17 cellular contexts compared by ENCODE assay signal in the genomic region with DNA sequence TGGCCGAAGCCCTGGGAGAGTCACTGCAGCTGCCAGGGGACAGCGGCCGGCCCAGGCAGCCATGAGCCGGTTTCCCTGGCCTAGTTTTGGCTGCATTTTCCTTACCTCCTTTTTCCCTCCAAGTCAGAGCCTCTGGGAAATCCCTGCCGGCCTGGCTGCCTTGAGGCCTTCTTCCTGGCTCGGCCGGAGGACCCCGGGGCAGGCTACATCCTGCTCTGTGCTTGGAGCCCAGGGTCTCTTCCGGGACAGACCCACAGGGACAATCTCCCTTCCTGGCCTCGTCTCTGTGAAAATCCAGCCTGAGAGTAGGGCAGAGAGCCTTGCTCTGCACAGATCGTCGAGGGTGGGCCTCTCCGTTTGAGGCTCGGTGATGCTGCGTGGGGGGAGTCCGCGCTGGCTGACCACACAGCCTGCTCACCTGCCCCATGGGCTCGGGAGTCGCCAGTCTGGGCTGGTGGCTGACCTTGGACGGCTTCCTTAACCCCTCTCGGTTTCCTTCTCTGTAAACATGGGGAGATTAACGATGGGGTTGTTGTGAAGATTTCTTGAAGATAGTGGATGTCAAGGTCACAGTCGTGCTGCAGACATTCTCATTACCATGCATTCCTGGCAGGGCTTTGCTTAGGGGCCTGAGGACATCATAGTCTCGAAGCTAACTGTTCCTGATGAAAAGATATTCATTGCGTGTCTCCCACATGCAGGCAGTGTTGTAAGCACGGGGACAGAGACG. TPM values are rescaled to one million over a fixed set of nuclear protein-coding genes. Genes with fewer than 3 reads are reported as not detected.
DNase-seq lines count a peak whose midpoint lies in the region; TF ChIP-seq lines count a peak whose summit lies in the region.
"Had no signal": no experiment of that assay in that cellular context is flagged by ENCODE, and none has a peak within 500 bp of the region (broad histone marks: within the 10 kb centered on the region; RNA-seq: fewer than 3 reads in every experiment).

No MANE protein-coding gene starts in this region.

- no peak for TF ChIP-seq EP300 in stomach (IDR thresholded peaks at IDR 0.05)

- H3K27ac ChIP-seq in esophagus squamous epithelium (peak overlapping the region in 3 of 4 donors; percentile 52 to 71 (median 61)), mesendoderm (ENCODE audit: low read depth, low read length) (no peak overlapping the region), stomach (peak overlapping the region in 4 of 5 donors; percentile 10 to 72 (median 48))
- H3K27ac ChIP-seq: brain microvascular endothelial cell, SK-N-MC, VCaP had no signal

- H3K79me2 ChIP-seq in mesendoderm (ENCODE audit: control insufficient read depth, insufficient read depth, low read length): no peaks in the 10 kb centered on the region

- H4K5ac ChIP-seq in mesendoderm (ENCODE audit: low read length): no peak overlapping the region

- H3K4me1 ChIP-seq in esophagus squamous epithelium (peaks cover 9 to 62% (median 24%) of the 10 kb centered on the region in 3 donors), mesendoderm (ENCODE audit: control insufficient read depth, low read depth, low read length) (peaks cover 3% of the 10 kb centered on the region), stomach (peaks cover 9 to 43% (median 22%) of the 10 kb centered on the region in 4 donors)

- TF ChIP-seq CTCF in esophagus squamous epithelium (IDR thresholded peaks at IDR 0.05) (no peak), stomach (IDR thresholded peaks at IDR 0.05) (no peak)

- H2BK120ac ChIP-seq in mesendoderm (ENCODE audit: low read depth, low read length): no peak overlapping the region

- H3K9ac ChIP-seq in mesendoderm (ENCODE audit: low read length): no peak overlapping the region

- H2BK15ac ChIP-seq in mesendoderm (replicated peaks; ENCODE audit: low read depth): no peak overlapping the region

- H2BK5ac ChIP-seq in mesendoderm (ENCODE audit: low read length): no peak overlapping the region

- TF ChIP-seq POLR2A in esophagus squamous epithelium (IDR thresholded peaks at IDR 0.05) (no peak), stomach (IDR thresholded peaks at IDR 0.05) (no peak)

- no peaks in the 10 kb centered on the region for H3K79me1 ChIP-seq in mesendoderm (ENCODE audit: low read length)

- 50 to 62% methylated on average over 16 to 18 of the region's 27 CpGs for WGBS in esophagus squamous epithelium, 2 donors
- WGBS in mesendoderm (ENCODE audit: extremely low coverage, insufficient coverage, low lambda C conversion rate): no CpG with 5 or more reads among the region's 27 CpGs
- 64 to 75% (median 69%) methylated on average over 23 to 27 of the region's 27 CpGs for WGBS in stomach, 5 donors

- H3K23ac ChIP-seq in mesendoderm (ENCODE audit: low read length): peak overlapping the region; percentile 16

- DNase-seq in M059J (ENCODE audit: low read depth): peak; percentile 86
- DNase-seq in esophagus squamous epithelium (lab: John Stamatoyannopoulos, UW): no peak
- peak; percentile 66 for DNase-seq in mesendoderm
- no peak for DNase-seq in stomach
- no peak for DNase-seq in NCI-H446 (lab: John Stamatoyannopoulos, UW)
- DNase-seq in T-helper 9 cell: no peak
- no peak for DNase-seq in NCI-H748 (lab: John Stamatoyannopoulos, UW; ENCODE audit: unreplicated experiment)
- DNase-seq in epidermal melanocyte (ENCODE audit: insufficient read length, low spot score): no peak
- DNase-seq: activated CD8-positive, alpha-beta memory T cell treated with anti-CD3 and anti-CD28 coated beads, Interleukin-2, amount 10 ng/mL, durations not matched to agents 7 days and 5 days; activated naive CD4-positive, alpha-beta T cell; brain microvascular endothelial cell; effector CD4-positive, alpha-beta T cell; NCI-H1105 had no signal

- H3K9me3 ChIP-seq in esophagus squamous epithelium: no peaks in the 10 kb centered on the region
- H3K9me3 ChIP-seq in stomach: no peaks in the 10 kb centered on the region
- H3K9me3 ChIP-seq: HAP-1 had no signal

- H2AK5ac ChIP-seq in mesendoderm (ENCODE audit: low read length): no peak overlapping the region

- peaks cover 0 to 26% (median 0%) of the 10 kb centered on the region in 4 donors for H3K27me3 ChIP-seq in esophagus squamous epithelium
- H3K27me3 ChIP-seq in mesendoderm (ENCODE audit: insufficient read depth, low read length, poor library complexity): no peaks in the 10 kb centered on the region
- H3K27me3 ChIP-seq in stomach: no peaks in the 10 kb centered on the region
- H3K27me3 ChIP-seq: brain microvascular endothelial cell had no signal

- H3K4me2 ChIP-seq in mesendoderm (ENCODE audit: low read length): no peak overlapping the region

- H3K18ac ChIP-seq in mesendoderm (ENCODE audit: low read length): no peak overlapping the region

- H4K8ac ChIP-seq in mesendoderm (ENCODE audit: low read depth, low read length): no peak overlapping the region

- H3K36me3 ChIP-seq in esophagus squamous epithelium: no peaks in the 10 kb centered on the region
- no peaks in the 10 kb centered on the region for H3K36me3 ChIP-seq in mesendoderm (ENCODE audit: control insufficient read depth, insufficient read depth, low read length)
- no peaks in the 10 kb centered on the region for H3K36me3 ChIP-seq in stomach
- H3K36me3 ChIP-seq: brain microvascular endothelial cell, HAP-1 had no signal

- H3K4me3 ChIP-seq in esophagus squamous epithelium (no peak overlapping the region), mesendoderm (ENCODE audit: low read length) (no peak overlapping the region), stomach (no peak overlapping the region)
- H3K4me3 ChIP-seq: HAP-1, SK-N-MC had no signal

- intact Hi-C loops in esophagus squamous epithelium (cut with DNase I) (no loop called here), stomach (cut with DNase I; ENCODE audit: low total_unique reads) (no loop called here)

- no peak overlapping the region for H3K56ac ChIP-seq in mesendoderm (ENCODE audit: low read length)

- no peak overlapping the region for H3K4ac ChIP-seq in mesendoderm (ENCODE audit: low read depth, low read length)

RNA-seq across cellular contexts. Expression of a gene that starts 34.8 kb away (rescaled TPM):
- not detected in 2 replicates for total RNA-seq in M059J (2014; rRNA removed; shearing (Covaris generic))
- total RNA-seq in esophagus squamous epithelium (not detected), stomach (10 to 100 TPM in 1 of 5 donors, not detected in 4; 54.0 TPM)
- polyA plus RNA-seq in mesendoderm (2013, experiment 1 of 2): 0.07 TPM
- polyA plus RNA-seq in mesendoderm (2013, experiment 2 of 2): not detected
- polyA plus RNA-seq in stomach: 1 to 10 TPM in 1 of 3 donors, not detected in 2; 1.5 TPM
- total RNA-seq: activated CD8-positive, alpha-beta memory T cell treated with anti-CD3 and anti-CD28 coated beads, Interleukin-2, amount 10 ng/mL, durations not matched to agents 7 days and 5 days had no signal
- polyA plus RNA-seq: neural cell had no signal

Comparison
In these comparisons a context has a peak if more than half of its experiments do, and no peak if none do; other contexts are left out.
1. DNase-seq: peak in M059J (single experiment) and mesendoderm (single experiment); none in esophagus squamous epithelium (single experiment), stomach (single experiment), NCI-H446 (0 of 2), T-helper 9 cell (single experiment), NCI-H748 (single experiment) and epidermal melanocyte (single experiment).